In the genomic region with DNA sequence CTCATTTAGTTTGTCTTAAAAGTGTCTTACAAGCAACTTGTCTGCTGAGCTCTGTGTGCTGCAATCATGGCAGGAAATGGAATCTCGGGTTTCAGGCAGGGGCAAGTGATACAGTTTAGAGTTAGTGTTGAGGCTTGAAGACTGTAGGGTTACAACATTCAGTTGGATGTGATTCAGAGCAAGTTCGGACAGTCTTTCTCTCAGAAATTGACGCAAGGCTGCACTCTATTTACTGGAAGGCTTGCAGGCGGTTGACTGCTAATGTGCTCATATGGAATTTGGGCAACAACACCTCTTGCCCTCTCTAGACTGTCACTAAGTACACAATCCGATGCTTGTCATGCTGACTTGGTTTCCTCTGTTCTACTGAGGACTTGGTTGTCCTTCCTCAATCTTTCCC, we compare ENCODE assay signal across 14 cellular contexts.
DNase-seq lines count a peak whose midpoint lies in the region; ATAC-seq, FAIRE-seq and TF ChIP-seq lines count a peak whose summit lies in the region.
"Had no signal": no experiment of that assay in that cellular context is flagged by ENCODE, and none has a peak within 500 bp of the region (broad histone marks: within the 10 kb centered on the region; RNA-seq: fewer than 3 reads in every experiment).

No MANE protein-coding gene starts in this region.

- POLR2A ChIA-PET in SK-N-SH (lab: Yijun Ruan, JAX): no interaction called here

- H3K9me3 ChIP-seq in SK-N-SH: no peaks in the 10 kb centered on the region
- H3K9me3 ChIP-seq in astrocyte (ENCODE audit: insufficient read depth, low read depth, low read length): peaks cover 4% of the 10 kb centered on the region
- H3K9me3 ChIP-seq in spleen: peaks cover 0 to 8% (median 0%) of the 10 kb centered on the region in 8 donors

- H3K27me3 Mint-ChIP-seq in astrocyte (ENCODE audit: low read depth, unreplicated experiment): no peaks in the 10 kb centered on the region
- H3K27me3 Mint-ChIP-seq in immature natural killer cell (ENCODE audit: low read depth in 3 of 3): peaks cover 1 to 2% (median 2%) of the 10 kb centered on the region in 3 donors
- no peaks in the 10 kb centered on the region for H3K27me3 Mint-ChIP-seq in activated naive CD8-positive, alpha-beta T cell treated with anti-CD3 and anti-CD28 coated beads for 36 hours
- H3K27me3 Mint-ChIP-seq: activated naive CD8-positive, alpha-beta T cell treated with anti-CD3 and anti-CD28 coated beads, Interleukin-2, amount 50 U/mL, for 24 hours had no signal

- no peaks in the 10 kb centered on the region for H3K36me3 ChIP-seq in SK-N-SH (replicated peaks in 1 of 2; ENCODE audit: control insufficient read depth in 1 of 2, insufficient read depth in 2 of 2, low read length in 1 of 2)
- no peaks in the 10 kb centered on the region for H3K36me3 ChIP-seq in astrocyte (ENCODE audit: insufficient read depth, low read length)
- H3K36me3 ChIP-seq in spleen: no peaks in the 10 kb centered on the region

- H3K4me1 ChIP-seq in SK-N-SH (ENCODE audit: control insufficient read depth in 1 of 2, insufficient read depth in 2 of 2, low read depth in 1 of 2, low read length in 1 of 2): no peaks in the 10 kb centered on the region
- peaks cover 15% of the 10 kb centered on the region for H3K4me1 ChIP-seq in astrocyte (ENCODE audit: insufficient read depth, low read length)
- H3K4me1 ChIP-seq in spleen: peaks cover 0 to 12% (median 4%) of the 10 kb centered on the region in 6 donors

- no peaks in the 10 kb centered on the region for H3K36me3 Mint-ChIP-seq in astrocyte (ENCODE audit: low read depth, unreplicated experiment)
- peaks cover 0 to 8% (median 0%) of the 10 kb centered on the region in 3 donors for H3K36me3 Mint-ChIP-seq in immature natural killer cell
- no peaks in the 10 kb centered on the region for H3K36me3 Mint-ChIP-seq in activated naive CD8-positive, alpha-beta T cell treated with anti-CD3 and anti-CD28 coated beads for 36 hours

- no peak overlapping the region for H3K9ac ChIP-seq in SK-N-SH
- no peak overlapping the region for H3K9ac ChIP-seq in astrocyte (ENCODE audit: low read length)

- H3K4me2 ChIP-seq in SK-N-SH (no peak overlapping the region; the same call in 1 of the 2 replicates), astrocyte (ENCODE audit: low read length) (no peak overlapping the region)

- H2AFZ ChIP-seq in SK-N-SH (ENCODE audit: low read depth) (no peak overlapping the region), astrocyte (ENCODE audit: low read depth, low read length) (no peak overlapping the region)

- H3K4me1 Mint-ChIP-seq in astrocyte (ENCODE audit: low read depth, unreplicated experiment) (peaks cover 8% of the 10 kb centered on the region), immature natural killer cell (peaks cover 33 to 54% of the 10 kb centered on the region in 2 donors)
- no peaks in the 10 kb centered on the region for H3K4me1 Mint-ChIP-seq in activated naive CD8-positive, alpha-beta T cell treated with anti-CD3 and anti-CD28 coated beads for 36 hours
- H3K4me1 Mint-ChIP-seq: activated naive CD8-positive, alpha-beta T cell treated with anti-CD3 and anti-CD28 coated beads, Interleukin-2, amount 50 U/mL, for 24 hours had no signal

- H3K79me2 ChIP-seq in SK-N-SH (ENCODE audit: insufficient read depth) (no peaks in the 10 kb centered on the region), astrocyte (ENCODE audit: insufficient read depth, low read length) (no peaks in the 10 kb centered on the region)

- H3K27ac ChIP-seq in SK-N-SH (ENCODE audit: low read depth in 2 of 2, low read length in 1 of 2) (no peak overlapping the region), astrocyte (ENCODE audit: low read depth, low read length) (no peak overlapping the region), spleen (peak overlapping the region in 6 of 8 donors; percentile 5 to 62 (median 51))
- H3K27ac ChIP-seq: VCaP had no signal

- H3K4me3 Mint-ChIP-seq in astrocyte (ENCODE audit: unreplicated experiment): no peak overlapping the region
- H3K4me3 Mint-ChIP-seq in immature natural killer cell: peak overlapping the region in 2 of 5 donors; percentile 22 to 39
- H3K4me3 Mint-ChIP-seq in activated naive CD8-positive, alpha-beta T cell treated with anti-CD3 and anti-CD28 coated beads for 36 hours: no peak overlapping the region
- H3K4me3 Mint-ChIP-seq: activated naive CD8-positive, alpha-beta T cell treated with anti-CD3 and anti-CD28 coated beads, Interleukin-2, amount 50 U/mL, for 24 hours had no signal

- FAIRE-seq in astrocyte (lab: Jason Lieb, UNC): peak; percentile 9
- FAIRE-seq: A204.1 had no signal

- H3K9me2 ChIP-seq in SK-N-SH: no peaks in the 10 kb centered on the region

- H3K4me3 ChIP-seq in SK-N-SH (ENCODE audit: low read depth in 2 of 2, low read length in 1 of 2) (no peak overlapping the region), astrocyte (ENCODE audit: insufficient read depth, low read depth, low read length) (no peak overlapping the region), spleen (no peak overlapping the region)

- H4K20me1 ChIP-seq in SK-N-SH (ENCODE audit: insufficient read depth) (no peaks in the 10 kb centered on the region), astrocyte (ENCODE audit: insufficient read depth, low read length) (no peaks in the 10 kb centered on the region)

- intact Hi-C loops in spleen (cut with DNase I; ENCODE audit: low total_unique reads): no loop called here

- H3F3A ChIP-seq in SK-N-SH (replicated peaks; ENCODE audit: insufficient read depth): no peaks in the 10 kb centered on the region

- ATAC-seq in SK-N-SH treated with all-trans-retinoic acid at 6 μM for 48 hours (peak; percentile 64), HG03095 (IDR thresholded peaks at IDR 0.05; ENCODE audit: unreplicated experiment) (no peak)
- ATAC-seq: activated naive CD8-positive, alpha-beta T cell treated with anti-CD3 and anti-CD28 coated beads, Interleukin-2, amount 50 U/mL, for 24 hours had no signal

- H3K27ac Mint-ChIP-seq in astrocyte (ENCODE audit: unreplicated experiment): no peak overlapping the region
- H3K27ac Mint-ChIP-seq in immature natural killer cell: peak overlapping the region in 5 of 6 donors; percentile 26 to 53 (median 39)
- no peak overlapping the region for H3K27ac Mint-ChIP-seq in activated naive CD8-positive, alpha-beta T cell treated with anti-CD3 and anti-CD28 coated beads for 36 hours
- H3K27ac Mint-ChIP-seq: activated naive CD8-positive, alpha-beta T cell treated with anti-CD3 and anti-CD28 coated beads, Interleukin-2, amount 50 U/mL, for 24 hours had no signal

- 71% methylated on average over 5 of the region's 5 CpGs for WGBS in SK-N-SH (ENCODE audit: low lambda C conversion rate)
- WGBS in spleen, 5 donors: 74 to 81% (median 77%) methylated on average over 5 of the region's 5 CpGs

- no peak for DNase-seq in SK-N-SH
- DNase-seq in astrocyte (ENCODE audit: low read depth): peak; percentile 74
- no peak for DNase-seq in immature natural killer cell
- DNase-seq in spleen: no peak
- no peak for DNase-seq in activated naive CD8-positive, alpha-beta T cell treated with anti-CD3 and anti-CD28 coated beads for 36 hours
- no peak for DNase-seq in NK-92 (lab: John Stamatoyannopoulos, UW; ENCODE audit: unreplicated experiment)
- DNase-seq: activated CD8-positive, alpha-beta memory T cell treated with anti-CD3 and anti-CD28 coated beads, Interleukin-2, amount 50 U/mL, for 48 hours; activated naive CD8-positive, alpha-beta T cell treated with anti-CD3 and anti-CD28 coated beads, Interleukin-2, amount 50 U/mL, for 24 hours; midbrain; SIG-M5 had no signal

- TF ChIP-seq CTCF in SK-N-SH (IDR thresholded peaks at IDR 0.05): no peak
- no peak for TF ChIP-seq CTCF in astrocyte (IDR thresholded peaks at IDR 0.05; ENCODE audit: insufficient read depth, low read depth, low read length)
- no peak for TF ChIP-seq CTCF in spleen (IDR thresholded peaks at IDR 0.05 in 8 of 11, conservative IDR thresholded peaks at IDR 0.05 in 3 of 11)

- no peak for TF ChIP-seq RAD21 in SK-N-SH (IDR thresholded peaks at IDR 0.05; ENCODE audit: low read length)

- CTCF ChIA-PET in SK-N-SH (lab: Yijun Ruan, JAX): interaction anchor here (0.6 to 3.7 kb wide), 5 partner anchors 12 to 33 kb away, joined by 3 to 13 read pairs (median 5); no protein-coding TSS in a partner anchor

- TF ChIP-seq EP300 in SK-N-SH (IDR thresholded peaks at IDR 0.05; ENCODE audit: borderline replicate concordance in 1 of 2, low read depth in 1 of 2, low read length in 1 of 2): no peak

- H3K27me3 ChIP-seq in SK-N-SH (ENCODE audit: insufficient read depth) (no peaks in the 10 kb centered on the region), astrocyte (ENCODE audit: insufficient read depth, low read length) (no peaks in the 10 kb centered on the region), spleen (replicated peaks in 1 of 7) (no peaks in the 10 kb centered on the region)

- H3K9me3 Mint-ChIP-seq in astrocyte (ENCODE audit: unreplicated experiment) (peaks cover 2% of the 10 kb centered on the region), immature natural killer cell (peaks cover 0 to under 1% (median 0%) of the 10 kb centered on the region in 6 donors)
- peaks cover 3% of the 10 kb centered on the region for H3K9me3 Mint-ChIP-seq in activated naive CD8-positive, alpha-beta T cell treated with anti-CD3 and anti-CD28 coated beads for 36 hours

- TF ChIP-seq POLR2A in spleen (IDR thresholded peaks at IDR 0.05): no peak

TF ChIP-seq in SK-N-SH treated with all-trans-retinoic acid at 6 μM for 48 hours, 23 proteins besides CTCF, POLR2A, EP300 and RAD21 (continues in another document):
- no peak for TF ChIP-seq ZFP3 (CRISPR knock-in tag; IDR thresholded peaks at IDR 0.05)
- TF ChIP-seq RARB (CRISPR knock-in tag; IDR thresholded peaks at IDR 0.05): no peak

TF ChIP-seq in SK-N-SH, 30 proteins besides CTCF, POLR2A, EP300 and RAD21:
- TF ChIP-seq CHD2 (IDR thresholded peaks at IDR 0.05; ENCODE audit: low read length, partially characterized antibody) (no peak), EZH2phosphoT487 (IDR thresholded peaks at IDR 0.05; ENCODE audit: borderline replicate concordance, low read depth) (no peak), ELF1 (IDR thresholded peaks at IDR 0.05) (no peak), SIN3A (IDR thresholded peaks at IDR 0.05; ENCODE audit: borderline replicate concordance, low read depth, low read length) (no peak), GABPA (IDR thresholded peaks at IDR 0.05; ENCODE audit: low read depth) (no peak)
- TF ChIP-seq, protein P1, sequence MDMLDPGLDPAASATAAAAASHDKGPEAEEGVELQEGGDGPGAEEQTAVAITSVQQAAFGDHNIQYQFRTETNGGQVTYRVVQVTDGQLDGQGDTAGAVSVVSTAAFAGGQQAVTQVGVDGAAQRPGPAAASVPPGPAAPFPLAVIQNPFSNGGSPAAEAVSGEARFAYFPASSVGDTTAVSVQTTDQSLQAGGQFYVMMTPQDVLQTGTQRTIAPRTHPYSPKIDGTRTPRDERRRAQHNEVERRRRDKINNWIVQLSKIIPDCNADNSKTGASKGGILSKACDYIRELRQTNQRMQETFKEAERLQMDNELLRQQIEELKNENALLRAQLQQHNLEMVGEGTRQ (IDR thresholded peaks at IDR 0.05; ENCODE audit: borderline replicate concordance, low read depth, low read length): no peak

Comparison
In these comparisons a context has a peak if more than half of its experiments do, and no peak if none do; other contexts are left out.
1. H3K27ac ChIP-seq: peak in spleen (6 of 8); none in SK-N-SH (0 of 2) and astrocyte (single experiment).
2. H3K27ac Mint-ChIP-seq: peak in immature natural killer cell (5 of 6); none in astrocyte (single experiment) and activated naive CD8-positive, alpha-beta T cell treated with anti-CD3 and anti-CD28 coated beads for 36 hours (single experiment).